In genomic region chr3:170564664-170565063, GRCh38 we compare ENCODE assay signal across 14 cellular contexts. TPM values are rescaled to one million over a fixed set of nuclear protein-coding genes. Genes with fewer than 3 reads are reported as not detected.
A peak's percentile ranks its signal among the peaks of the same experiment; 100 is the strongest.
DNase-seq lines count a peak whose midpoint lies in the region; ATAC-seq and TF ChIP-seq lines count a peak whose summit lies in the region.
"Had no signal": no experiment of that assay in that cellular context is flagged by ENCODE, and none has a peak within 500 bp of the region (broad histone marks: within the 10 kb centered on the region; RNA-seq: fewer than 3 reads in every experiment).

No MANE protein-coding gene starts in this region.

- H3K27me3 Mint-ChIP-seq in nephron (ENCODE audit: low read depth): peaks cover under 1% of the 10 kb centered on the region

- ATAC-seq in GM18909 (IDR thresholded peaks at IDR 0.05; ENCODE audit: poor library complexity, unreplicated experiment): peak; percentile 30
- ATAC-seq in GM21717 (IDR thresholded peaks at IDR 0.05; ENCODE audit: unreplicated experiment): peak; percentile 28
- ATAC-seq in HG03439 (IDR thresholded peaks at IDR 0.05; ENCODE audit: unreplicated experiment): peak; percentile 12
- no peak for ATAC-seq in activated naive CD4-positive, alpha-beta T cell treated with anti-CD3 and anti-CD28 coated beads, Interleukin-2, amount 50 U/mL, for 72 hours
- ATAC-seq: left lobe of liver had no signal

- DNase-seq in mesenteric fat pad (ENCODE audit: low spot score) (no peak), GM20000 (ENCODE audit: low spot score) (no peak)
- no peak for DNase-seq in activated naive CD4-positive, alpha-beta T cell treated with anti-CD3 and anti-CD28 coated beads, Interleukin-2, amount 50 U/mL, for 72 hours (ENCODE audit: low spot score in 2 of 2)
- DNase-seq: H9; stimulated activated CD4-positive, alpha-beta T cell treated with anti-CD3 and anti-CD28 coated beads, Interleukin-12 subunit alpha, Interleukin-12 subunit beta, amount 100 ng/mL, for 4 hours had no signal

- TF ChIP-seq CTCF in nephron (IDR thresholded peaks at IDR 0.05; ENCODE audit: unreplicated experiment in 3 of 3): no peak
- no peak for TF ChIP-seq CTCF in GM20000 (IDR thresholded peaks at IDR 0.05; ENCODE audit: extremely low read depth, missing control alignments)

- no peak overlapping the region for H3K4me3 Mint-ChIP-seq in nephron
- H3K4me3 Mint-ChIP-seq: activated naive CD4-positive, alpha-beta T cell treated with anti-CD3 and anti-CD28 coated beads, Interleukin-2, amount 50 U/mL, for 24 hours; H9; stimulated activated naive CD8-positive, alpha-beta T cell treated with anti-CD3 and anti-CD28 coated beads, Interleukin-15, Interleukin-2, amounts not matched to agents 100 ng/mL and 50 ng/mL, for 24 hours; T-helper 1 cell treated with Interleukin-12 subunit alpha and Interleukin-12 subunit beta and Interleukin-4 antibody, amounts not matched to agents 30 μg/mL and 1 μg/mL, for 36 hours had no signal

- no peaks in the 10 kb centered on the region for H3K36me3 Mint-ChIP-seq in nephron (ENCODE audit: low read depth)
- no peaks in the 10 kb centered on the region for H3K36me3 Mint-ChIP-seq in activated naive CD4-positive, alpha-beta T cell treated with anti-CD3 and anti-CD28 coated beads, Interleukin-2, amount 50 U/mL, for 72 hours
- H3K36me3 Mint-ChIP-seq: activated naive CD4-positive, alpha-beta T cell treated with anti-CD3 and anti-CD28 coated beads, Interleukin-2, amount 50 U/mL, for 24 hours had no signal

- H3K4me1 Mint-ChIP-seq in nephron: peaks cover 13% of the 10 kb centered on the region
- H3K4me1 Mint-ChIP-seq: activated naive CD4-positive, alpha-beta T cell treated with anti-CD3 and anti-CD28 coated beads, Interleukin-2, amount 50 U/mL, for 24 hours had no signal

- H3K27ac Mint-ChIP-seq in nephron: peak overlapping the region; percentile 59 to 77 (median 71)
- no peak overlapping the region for H3K27ac Mint-ChIP-seq in activated naive CD4-positive, alpha-beta T cell treated with anti-CD3 and anti-CD28 coated beads, Interleukin-2, amount 50 U/mL, for 72 hours
- H3K27ac Mint-ChIP-seq: activated naive CD4-positive, alpha-beta T cell treated with anti-CD3 and anti-CD28 coated beads, Interleukin-2, amount 50 U/mL, for 24 hours; H9; T-helper 1 cell treated with Interleukin-12 subunit alpha and Interleukin-12 subunit beta and Interleukin-4 antibody, amounts not matched to agents 30 μg/mL and 1 μg/mL, for 36 hours had no signal

- peaks cover 3% of the 10 kb centered on the region for H3K9me3 Mint-ChIP-seq in nephron
- H3K9me3 Mint-ChIP-seq in activated naive CD4-positive, alpha-beta T cell treated with anti-CD3 and anti-CD28 coated beads, Interleukin-2, amount 50 U/mL, for 72 hours: peaks cover 0 to under 1% of the 10 kb centered on the region in 2 donors
- H3K9me3 Mint-ChIP-seq: activated naive CD4-positive, alpha-beta T cell treated with anti-CD3 and anti-CD28 coated beads, Interleukin-2, amount 50 U/mL, for 24 hours; stimulated activated naive CD8-positive, alpha-beta T cell treated with anti-CD3 and anti-CD28 coated beads, Interleukin-15, Interleukin-2, amounts not matched to agents 100 ng/mL and 50 ng/mL, for 24 hours; T-helper 1 cell treated with Interleukin-12 subunit alpha and Interleukin-12 subunit beta and Interleukin-4 antibody, amounts not matched to agents 30 μg/mL and 1 μg/mL, for 36 hours had no signal

RNA-seq across cellular contexts. Expression of gene SLC7A14, which starts 21.2 kb away (rescaled TPM):
- not detected for total RNA-seq in mesenteric fat pad
- not detected for total RNA-seq in activated naive CD4-positive, alpha-beta T cell treated with anti-CD3 and anti-CD28 coated beads, Interleukin-2, amount 50 U/mL, for 72 hours
- total RNA-seq: ureter had no signal

Comparison
In these comparisons a context has a peak if more than half of its experiments do, and no peak if none do; other contexts are left out.
1. ATAC-seq: peak in GM18909 (single experiment), GM21717 (single experiment) and HG03439 (single experiment); none in activated naive CD4-positive, alpha-beta T cell treated with anti-CD3 and anti-CD28 coated beads, Interleukin-2, amount 50 U/mL, for 72 hours (0 of 2).
2. H3K27ac Mint-ChIP-seq: peak in nephron (3 of 3); none in activated naive CD4-positive, alpha-beta T cell treated with anti-CD3 and anti-CD28 coated beads, Interleukin-2, amount 50 U/mL, for 72 hours (0 of 2).